ENCODE assay signal across 2 cellular contexts in the genomic region with DNA sequence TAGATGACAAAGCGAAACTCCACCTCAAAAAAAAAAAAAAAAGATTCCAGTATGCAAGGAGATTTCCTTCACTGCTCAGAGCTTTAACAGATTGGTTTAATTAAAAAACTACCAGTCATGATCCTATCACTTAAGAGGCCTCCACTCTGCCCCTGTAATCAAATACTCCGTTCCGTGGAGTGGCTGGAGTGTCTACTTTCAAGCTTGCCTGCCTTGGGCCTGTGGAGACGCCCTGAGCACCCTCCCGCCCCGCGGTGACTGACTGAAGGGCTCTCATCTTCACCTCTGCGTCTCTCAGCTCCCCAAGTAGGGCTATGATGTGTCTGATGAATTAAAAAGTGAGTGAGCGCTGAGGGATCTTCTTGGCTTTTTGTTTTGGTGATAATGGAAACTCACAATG.
TF ChIP-seq lines count a peak whose summit lies in the region.

No MANE protein-coding gene starts in this region.

TF ChIP-seq in SK-N-SH treated with all-trans-retinoic acid at 6 μM for 48 hours, 23 proteins besides CTCF, POLR2A, EP300 and RAD21 (continued from another document):
- no peak for TF ChIP-seq OSR1 (CRISPR knock-in tag; IDR thresholded peaks at IDR 0.05)
- TF ChIP-seq ZFP30 (CRISPR knock-in tag; IDR thresholded peaks at IDR 0.05): no peak
- TF ChIP-seq SNAI2 (CRISPR knock-in tag; IDR thresholded peaks at IDR 0.05): no peak
- TF ChIP-seq, protein P1, sequence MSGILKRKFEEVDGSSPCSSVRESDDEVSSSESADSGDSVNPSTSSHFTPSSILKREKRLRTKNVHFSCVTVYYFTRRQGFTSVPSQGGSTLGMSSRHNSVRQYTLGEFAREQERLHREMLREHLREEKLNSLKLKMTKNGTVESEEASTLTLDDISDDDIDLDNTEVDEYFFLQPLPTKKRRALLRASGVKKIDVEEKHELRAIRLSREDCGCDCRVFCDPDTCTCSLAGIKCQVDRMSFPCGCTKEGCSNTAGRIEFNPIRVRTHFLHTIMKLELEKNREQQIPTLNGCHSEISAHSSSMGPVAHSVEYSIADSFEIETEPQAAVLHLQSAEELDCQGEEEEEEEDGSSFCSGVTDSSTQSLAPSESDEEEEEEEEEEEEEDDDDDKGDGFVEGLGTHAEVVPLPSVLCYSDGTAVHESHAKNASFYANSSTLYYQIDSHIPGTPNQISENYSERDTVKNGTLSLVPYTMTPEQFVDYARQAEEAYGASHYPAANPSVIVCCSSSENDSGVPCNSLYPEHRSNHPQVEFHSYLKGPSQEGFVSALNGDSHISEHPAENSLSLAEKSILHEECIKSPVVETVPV (CRISPR knock-in tag; IDR thresholded peaks at IDR 0.05): no peak
- TF ChIP-seq, protein P2, sequence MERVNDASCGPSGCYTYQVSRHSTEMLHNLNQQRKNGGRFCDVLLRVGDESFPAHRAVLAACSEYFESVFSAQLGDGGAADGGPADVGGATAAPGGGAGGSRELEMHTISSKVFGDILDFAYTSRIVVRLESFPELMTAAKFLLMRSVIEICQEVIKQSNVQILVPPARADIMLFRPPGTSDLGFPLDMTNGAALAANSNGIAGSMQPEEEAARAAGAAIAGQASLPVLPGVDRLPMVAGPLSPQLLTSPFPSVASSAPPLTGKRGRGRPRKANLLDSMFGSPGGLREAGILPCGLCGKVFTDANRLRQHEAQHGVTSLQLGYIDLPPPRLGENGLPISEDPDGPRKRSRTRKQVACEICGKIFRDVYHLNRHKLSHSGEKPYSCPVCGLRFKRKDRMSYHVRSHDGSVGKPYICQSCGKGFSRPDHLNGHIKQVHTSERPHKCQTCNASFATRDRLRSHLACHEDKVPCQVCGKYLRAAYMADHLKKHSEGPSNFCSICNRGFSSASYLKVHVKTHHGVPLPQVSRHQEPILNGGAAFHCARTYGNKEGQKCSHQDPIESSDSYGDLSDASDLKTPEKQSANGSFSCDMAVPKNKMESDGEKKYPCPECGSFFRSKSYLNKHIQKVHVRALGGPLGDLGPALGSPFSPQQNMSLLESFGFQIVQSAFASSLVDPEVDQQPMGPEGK (CRISPR knock-in tag; IDR thresholded peaks at IDR 0.05; ENCODE audit: borderline replicate concordance): no peak
- no peak for TF ChIP-seq ZNF70 (CRISPR knock-in tag; IDR thresholded peaks at IDR 0.05)
- no peak for TF ChIP-seq BACH2 (CRISPR knock-in tag; IDR thresholded peaks at IDR 0.05; ENCODE audit: borderline replicate concordance)
- TF ChIP-seq GLIS3 (CRISPR knock-in tag; IDR thresholded peaks at IDR 0.05): no peak

TF ChIP-seq in SK-N-SH, 30 proteins besides CTCF, POLR2A, EP300 and RAD21 (continued from another document):
- TF ChIP-seq, protein P3, sequence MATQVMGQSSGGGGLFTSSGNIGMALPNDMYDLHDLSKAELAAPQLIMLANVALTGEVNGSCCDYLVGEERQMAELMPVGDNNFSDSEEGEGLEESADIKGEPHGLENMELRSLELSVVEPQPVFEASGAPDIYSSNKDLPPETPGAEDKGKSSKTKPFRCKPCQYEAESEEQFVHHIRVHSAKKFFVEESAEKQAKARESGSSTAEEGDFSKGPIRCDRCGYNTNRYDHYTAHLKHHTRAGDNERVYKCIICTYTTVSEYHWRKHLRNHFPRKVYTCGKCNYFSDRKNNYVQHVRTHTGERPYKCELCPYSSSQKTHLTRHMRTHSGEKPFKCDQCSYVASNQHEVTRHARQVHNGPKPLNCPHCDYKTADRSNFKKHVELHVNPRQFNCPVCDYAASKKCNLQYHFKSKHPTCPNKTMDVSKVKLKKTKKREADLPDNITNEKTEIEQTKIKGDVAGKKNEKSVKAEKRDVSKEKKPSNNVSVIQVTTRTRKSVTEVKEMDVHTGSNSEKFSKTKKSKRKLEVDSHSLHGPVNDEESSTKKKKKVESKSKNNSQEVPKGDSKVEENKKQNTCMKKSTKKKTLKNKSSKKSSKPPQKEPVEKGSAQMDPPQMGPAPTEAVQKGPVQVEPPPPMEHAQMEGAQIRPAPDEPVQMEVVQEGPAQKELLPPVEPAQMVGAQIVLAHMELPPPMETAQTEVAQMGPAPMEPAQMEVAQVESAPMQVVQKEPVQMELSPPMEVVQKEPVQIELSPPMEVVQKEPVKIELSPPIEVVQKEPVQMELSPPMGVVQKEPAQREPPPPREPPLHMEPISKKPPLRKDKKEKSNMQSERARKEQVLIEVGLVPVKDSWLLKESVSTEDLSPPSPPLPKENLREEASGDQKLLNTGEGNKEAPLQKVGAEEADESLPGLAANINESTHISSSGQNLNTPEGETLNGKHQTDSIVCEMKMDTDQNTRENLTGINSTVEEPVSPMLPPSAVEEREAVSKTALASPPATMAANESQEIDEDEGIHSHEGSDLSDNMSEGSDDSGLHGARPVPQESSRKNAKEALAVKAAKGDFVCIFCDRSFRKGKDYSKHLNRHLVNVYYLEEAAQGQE (IDR thresholded peaks at IDR 0.05; ENCODE audit: low read depth, low read length): no peak
- TF ChIP-seq MXI1 (IDR thresholded peaks at IDR 0.05; ENCODE audit: low read depth, low read length): no peak
- TF ChIP-seq, protein P4, sequence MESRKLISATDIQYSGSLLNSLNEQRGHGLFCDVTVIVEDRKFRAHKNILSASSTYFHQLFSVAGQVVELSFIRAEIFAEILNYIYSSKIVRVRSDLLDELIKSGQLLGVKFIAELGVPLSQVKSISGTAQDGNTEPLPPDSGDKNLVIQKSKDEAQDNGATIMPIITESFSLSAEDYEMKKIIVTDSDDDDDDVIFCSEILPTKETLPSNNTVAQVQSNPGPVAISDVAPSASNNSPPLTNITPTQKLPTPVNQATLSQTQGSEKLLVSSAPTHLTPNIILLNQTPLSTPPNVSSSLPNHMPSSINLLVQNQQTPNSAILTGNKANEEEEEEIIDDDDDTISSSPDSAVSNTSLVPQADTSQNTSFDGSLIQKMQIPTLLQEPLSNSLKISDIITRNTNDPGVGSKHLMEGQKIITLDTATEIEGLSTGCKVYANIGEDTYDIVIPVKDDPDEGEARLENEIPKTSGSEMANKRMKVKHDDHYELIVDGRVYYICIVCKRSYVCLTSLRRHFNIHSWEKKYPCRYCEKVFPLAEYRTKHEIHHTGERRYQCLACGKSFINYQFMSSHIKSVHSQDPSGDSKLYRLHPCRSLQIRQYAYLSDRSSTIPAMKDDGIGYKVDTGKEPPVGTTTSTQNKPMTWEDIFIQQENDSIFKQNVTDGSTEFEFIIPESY (IDR thresholded peaks at IDR 0.05; ENCODE audit: borderline replicate concordance, low read depth): no peak
- TF ChIP-seq FOXM1 (IDR thresholded peaks at IDR 0.05; ENCODE audit: low read depth): no peak
- TF ChIP-seq FOXJ3 (CRISPR knock-in tag; IDR thresholded peaks at IDR 0.05): no peak
- no peak for TF ChIP-seq SMC3 (IDR thresholded peaks at IDR 0.05; ENCODE audit: low read depth, low read length)
- TF ChIP-seq, protein P5, sequence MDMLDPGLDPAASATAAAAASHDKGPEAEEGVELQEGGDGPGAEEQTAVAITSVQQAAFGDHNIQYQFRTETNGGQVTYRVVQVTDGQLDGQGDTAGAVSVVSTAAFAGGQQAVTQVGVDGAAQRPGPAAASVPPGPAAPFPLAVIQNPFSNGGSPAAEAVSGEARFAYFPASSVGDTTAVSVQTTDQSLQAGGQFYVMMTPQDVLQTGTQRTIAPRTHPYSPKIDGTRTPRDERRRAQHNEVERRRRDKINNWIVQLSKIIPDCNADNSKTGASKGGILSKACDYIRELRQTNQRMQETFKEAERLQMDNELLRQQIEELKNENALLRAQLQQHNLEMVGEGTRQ (IDR thresholded peaks at IDR 0.05; ENCODE audit: borderline replicate concordance, low read depth, low read length): no peak
- no peak for TF ChIP-seq CHD2 (IDR thresholded peaks at IDR 0.05; ENCODE audit: low read length, partially characterized antibody)
- TF ChIP-seq, protein P6, sequence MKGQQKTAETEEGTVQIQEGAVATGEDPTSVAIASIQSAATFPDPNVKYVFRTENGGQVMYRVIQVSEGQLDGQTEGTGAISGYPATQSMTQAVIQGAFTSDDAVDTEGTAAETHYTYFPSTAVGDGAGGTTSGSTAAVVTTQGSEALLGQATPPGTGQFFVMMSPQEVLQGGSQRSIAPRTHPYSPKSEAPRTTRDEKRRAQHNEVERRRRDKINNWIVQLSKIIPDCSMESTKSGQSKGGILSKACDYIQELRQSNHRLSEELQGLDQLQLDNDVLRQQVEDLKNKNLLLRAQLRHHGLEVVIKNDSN (IDR thresholded peaks at IDR 0.05; ENCODE audit: borderline replicate concordance, low read depth): no peak
- no peak for TF ChIP-seq FOSL2 (IDR thresholded peaks at IDR 0.05; ENCODE audit: borderline replicate concordance, low read depth)
- no peak for TF ChIP-seq NFIC (IDR thresholded peaks at IDR 0.05; ENCODE audit: borderline replicate concordance)
- no peak for TF ChIP-seq RCOR1 (IDR thresholded peaks at IDR 0.05; ENCODE audit: low read length)
- TF ChIP-seq TEAD4 (IDR thresholded peaks at IDR 0.05; ENCODE audit: borderline replicate concordance, insufficient read depth): no peak
- no peak for TF ChIP-seq SIN3A (IDR thresholded peaks at IDR 0.05; ENCODE audit: borderline replicate concordance, low read depth, low read length)
- TF ChIP-seq, protein P7, sequence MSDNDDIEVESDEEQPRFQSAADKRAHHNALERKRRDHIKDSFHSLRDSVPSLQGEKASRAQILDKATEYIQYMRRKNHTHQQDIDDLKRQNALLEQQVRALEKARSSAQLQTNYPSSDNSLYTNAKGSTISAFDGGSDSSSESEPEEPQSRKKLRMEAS (IDR thresholded peaks at IDR 0.05; ENCODE audit: low read depth): no peak
- TF ChIP-seq TAF1 (IDR thresholded peaks at IDR 0.05; ENCODE audit: borderline replicate concordance, low read depth, low read length): no peak
